ENCODE assay signal across 25 cellular contexts in the genomic region with DNA sequence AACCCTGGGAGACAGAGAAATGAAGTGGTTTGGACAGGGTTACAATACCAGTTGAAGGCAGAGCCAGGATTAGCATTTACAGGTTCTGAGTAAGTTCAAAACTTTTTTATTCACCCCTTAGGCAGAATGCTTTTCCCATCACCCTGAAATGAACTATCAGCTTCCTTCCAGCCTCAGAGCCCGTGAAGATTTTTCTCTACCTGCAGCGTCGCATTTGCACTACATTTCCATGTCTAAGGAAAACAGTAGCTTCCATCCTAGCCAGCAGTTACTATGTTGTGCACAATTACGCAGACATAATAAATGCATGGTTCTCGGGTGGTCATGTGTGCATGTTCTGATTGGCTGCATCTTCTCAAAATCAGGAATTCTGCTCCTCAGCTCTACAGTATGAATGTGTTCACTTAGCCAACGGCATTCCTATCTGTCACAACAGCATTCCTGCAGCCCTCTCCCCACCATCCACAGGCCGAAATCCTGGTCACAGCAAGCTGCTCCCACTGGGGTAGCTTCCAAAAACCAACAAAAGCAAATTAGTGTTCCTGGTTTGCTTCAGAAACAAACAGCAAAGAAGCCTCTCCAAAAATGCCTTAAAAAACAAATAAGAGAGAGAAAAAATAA.
A peak's percentile ranks its signal among the peaks of the same experiment; 100 is the strongest.
DNase-seq lines count a peak whose midpoint lies in the region; TF ChIP-seq lines count a peak whose summit lies in the region.
"Had no signal": no experiment of that assay in that cellular context is flagged by ENCODE, and none has a peak within 500 bp of the region (broad histone marks: within the 10 kb centered on the region; RNA-seq: fewer than 3 reads in every experiment).

No MANE protein-coding gene starts in this region.

- H3K9me3 ChIP-seq in HUES48 (ENCODE audit: control insufficient read depth, insufficient read depth, low read length) (no peaks in the 10 kb centered on the region), BE2C (no peaks in the 10 kb centered on the region)
- H3K9me3 ChIP-seq: A549, Caco-2, HAP-1, SK-N-SH had no signal

- H3K36me3 ChIP-seq in HUES48 (ENCODE audit: control insufficient read depth, insufficient read depth, low read length), result no peaks in the 10 kb centered on the region
- no peaks in the 10 kb centered on the region for H3K36me3 ChIP-seq in BE2C
- H3K36me3 ChIP-seq: HAP-1 had no signal

- H3K27me3 ChIP-seq in HUES48 (ENCODE audit: control insufficient read depth, insufficient read depth, low read length) (no peaks in the 10 kb centered on the region), BE2C (no peaks in the 10 kb centered on the region)

- in situ Hi-C loops in G401 (cut with HindIII; ENCODE audit: low sequenced_read_pairs), result no loop called here

- no peak overlapping the region for H3K4me3 ChIP-seq in HUES48 (ENCODE audit: low read depth, low read length)
- no peak overlapping the region for H3K4me3 ChIP-seq in BE2C (ENCODE audit: low read depth, low read length)
- H3K4me3 ChIP-seq: A549, HAP-1, K562 had no signal

- no peak for TF ChIP-seq CTCF in BE2C (IDR thresholded peaks at IDR 0.05; ENCODE audit: low read depth, low read length)

- DNase-seq in astrocyte of the hippocampus (ENCODE audit: low read depth, low spot score), result peak; percentile 42
- peak; percentile 58 for DNase-seq in islet precursor cell
- DNase-seq in renal cortical epithelial cell (ENCODE audit: low read depth), result peak; percentile 23
- no peak for DNase-seq in central memory CD4-positive, alpha-beta T cell
- no peak for DNase-seq in G401 (ENCODE audit: low spot score)
- no peak for DNase-seq in BE2C
- DNase-seq: Caco-2; CD8-positive, alpha-beta T cell; GF-D8; HFFc6; Kasumi-1; NCI-H1092 treated with DMSO at 0.1 percent for 48 hours; NCI-H1436; NCI-H187; NCI-H2081 treated with DMSO at 0.1 percent for 48 hours; NCI-H2171; NCI-H345; NCI-H510A treated with DMSO at 0.1 percent for 48 hours; SK-N-SH; SW 1271 had no signal

- H3K4me1 ChIP-seq in HUES48 (ENCODE audit: control insufficient read depth, insufficient read depth, low read length), result peaks cover 61% of the 10 kb centered on the region
- no peaks in the 10 kb centered on the region for H3K4me1 ChIP-seq in BE2C
- H3K4me1 ChIP-seq: A549, Caco-2, HAP-1 had no signal

- H3K27ac ChIP-seq in HUES48 (ENCODE audit: low read depth, low read length), result peak overlapping the region; percentile 55
- H3K27ac ChIP-seq: A549, C4-2B had no signal

- no peak overlapping the region for H3K9ac ChIP-seq in HUES48 (ENCODE audit: low read depth, low read length)
- H3K9ac ChIP-seq: SK-N-SH had no signal

Comparison
In these comparisons a context has a peak if more than half of its experiments do, and no peak if none do; other contexts are left out.
1. DNase-seq: peak in astrocyte of the hippocampus (single experiment), islet precursor cell (single experiment) and renal cortical epithelial cell (single experiment); none in central memory CD4-positive, alpha-beta T cell (single experiment), G401 (single experiment) and BE2C (single experiment).